In genomic region chr5:90473321-90474234, GRCh38 we compare ENCODE assay signal across 8 cellular contexts. TPM values are rescaled to one million over a fixed set of nuclear protein-coding genes. Genes with fewer than 3 reads are reported as not detected.
DNase-seq lines count a peak whose midpoint lies in the region; ATAC-seq and TF ChIP-seq lines count a peak whose summit lies in the region.

No MANE protein-coding gene starts in this region.

- intact Hi-C loops in head of caudate nucleus (cut with DNase I): loop anchor here (2.0 kb wide), 1 partner anchor 55 kb away; the partner anchor contains the start of gene LYSMD3
- intact Hi-C loops in uterus (cut with DNase I; ENCODE audit: low total_unique reads): no loop called here

- no peaks in the 10 kb centered on the region for H3K9me3 ChIP-seq in uterus

- peak overlapping the region; percentile 87 for H3K4me3 ChIP-seq in AG09309 (ENCODE audit: control insufficient read depth, low read depth, low read length)
- peak overlapping the region; percentile 80 to 93 for H3K4me3 ChIP-seq in uterus

- H3K4me1 ChIP-seq in uterus: no peaks in the 10 kb centered on the region

- DNase-seq in AG09309 (ENCODE audit: low read depth): no peak
- DNase-seq in NOMO-1 treated with dmso at 0.1 percent for 144 hours (lab: John Stamatoyannopoulos, UW; ENCODE audit: unreplicated experiment): peak; percentile 8
- peak; percentile 27 for DNase-seq in activated naive CD4-positive, alpha-beta T cell treated with Interleukin-2 at 50 U/mL for 16 hours
- peak in 34 of 42 donors; percentile 7 to 63 (median 37) for DNase-seq in head of caudate nucleus
- DNase-seq in occipital lobe (lab: John Stamatoyannopoulos, UW): peak; percentile 17
- DNase-seq in uterus: peak; percentile 18 to 21

- peak overlapping the region; percentile 58 to 73 for H3K27ac ChIP-seq in uterus

- no peaks in the 10 kb centered on the region for H3K27me3 ChIP-seq in uterus

- no peak for TF ChIP-seq POLR2A in uterus (IDR thresholded peaks at IDR 0.05)

- H3K36me3 ChIP-seq in uterus: no peaks in the 10 kb centered on the region

- ATAC-seq in GM18858 (IDR thresholded peaks at IDR 0.05; ENCODE audit: unreplicated experiment): peak; percentile 6
- ATAC-seq in HG03095 (IDR thresholded peaks at IDR 0.05; ENCODE audit: unreplicated experiment): peak; percentile 7

- TF ChIP-seq CTCF in AG09309 (IDR thresholded peaks at IDR 0.05; ENCODE audit: control insufficient read depth, insufficient read depth, low read depth, low read length, missing control alignments) (no peak), uterus (IDR thresholded peaks at IDR 0.05) (no peak)

RNA-seq across cellular contexts. Expression of gene MBLAC2, which starts 1.0 kb away (rescaled TPM):
- 18.7 TPM for total RNA-seq in occipital lobe
- 10 to 100 TPM in 3 of 4 donors, 1 to 10 TPM in 1; 2.9 to 16.4 (median 10.7) TPM for total RNA-seq in uterus

RNA-seq across cellular contexts. Expression of gene POLR3G, which starts 1.1 kb away (rescaled TPM):
- total RNA-seq in occipital lobe (4.5 TPM), uterus (1 to 10 TPM in 3 of 4 donors, not detected in 1; 2.4 to 4.6 (median 2.5) TPM)

RNA-seq across cellular contexts. Expression of gene LYSMD3, which starts 55.8 kb away (rescaled TPM):
- total RNA-seq in occipital lobe (25.6 TPM), uterus (10 to 100 TPM; 11.5 to 50.3 (median 26.9) TPM)
